In genomic region chr9:137694962-137695875, GRCh38 we compare ENCODE assay signal across 8 cellular contexts.
DNase-seq lines count a peak whose midpoint lies in the region; ATAC-seq and TF ChIP-seq lines count a peak whose summit lies in the region.

No MANE protein-coding gene starts in this region.

- POLR2A ChIA-PET in PC-3 (lab: Charles Lee; ENCODE audit: unreplicated experiment), result no interaction called here

- no peaks in the 10 kb centered on the region for H3K4me1 ChIP-seq in PC-3 (ENCODE audit: insufficient read depth, low read length)

- H2AFZ ChIP-seq in PC-3 (ENCODE audit: low read length), result no peak overlapping the region

- no peaks in the 10 kb centered on the region for H3K27me3 ChIP-seq in PC-3 (ENCODE audit: low read length)

- H3F3A ChIP-seq in PC-3 (ENCODE audit: low read length, unreplicated experiment), result no peaks in the 10 kb centered on the region

- TF ChIP-seq CTCF in PC-3 (conservative IDR thresholded peaks at IDR 0.05; ENCODE audit: low read depth, low read length) (peak; percentile 60), epithelial cell of esophagus (IDR thresholded peaks at IDR 0.05; ENCODE audit: insufficient read depth, low read depth, low read length, missing control alignments) (peak; percentile 39)

- no peaks in the 10 kb centered on the region for H3K36me3 ChIP-seq in PC-3 (ENCODE audit: low read depth, low read length)

- peaks cover 81% of the 10 kb centered on the region for H3K79me2 ChIP-seq in PC-3 (ENCODE audit: low read length)

- H3K9ac ChIP-seq in PC-3 (ENCODE audit: low read length), result no peak overlapping the region

- no peak overlapping the region for H3K27ac ChIP-seq in PC-3 (ENCODE audit: low read length)

- no peaks in the 10 kb centered on the region for H3K9me3 ChIP-seq in PC-3 (ENCODE audit: low read length)

- BruUV-seq in PC-3 (replicated peaks; lab: Mats Ljungman, UMichigan), result no TSS peak

- intact Hi-C loops in PC-3 (cut with micrococcal nuclease), result no loop called here

- H3K4me2 ChIP-seq in PC-3 (ENCODE audit: low read length), result no peak overlapping the region

- ATAC-seq in PC-3, result peak; percentile 71

- peak; percentile 33 for DNase-seq in activated CD4-positive, alpha-beta T cell treated with anti-CD3 and anti-CD28 coated beads for 48 hours
- DNase-seq in activated CD4-positive, alpha-beta T cell treated with anti-CD3 and anti-CD28 coated beads, Interleukin-2, amount 50 U/mL, for 4 hours, result no peak
- DNase-seq in PC-3 (peak; percentile 13), epithelial cell of esophagus (ENCODE audit: low read depth) (no peak), midbrain (lab: John Stamatoyannopoulos, UW) (peak; percentile 81), OCI-M1 (lab: John Stamatoyannopoulos, UW) (no peak), NCI-H1092 treated with DMSO at 0.1 percent for 48 hours (lab: John Stamatoyannopoulos, UW) (no peak), ureter (ENCODE audit: low spot score) (no peak)

- CTCF ChIA-PET in PC-3 (lab: Charles Lee), result no interaction called here

- no peaks in the 10 kb centered on the region for H3K9me2 ChIP-seq in PC-3 (replicated peaks; ENCODE audit: low read length)

- 0 out of 2 replicates have a peak, but pooled peaks cover 3% of the 10 kb centered on the region for H4K20me1 ChIP-seq in PC-3 (ENCODE audit: low read length)

- H3K4me3 ChIP-seq in PC-3 (ENCODE audit: low read length) (no peak overlapping the region), epithelial cell of esophagus (ENCODE audit: low read length) (no peak overlapping the region)

Comparison
In these comparisons a context has a peak if more than half of its experiments do, and no peak if none do; other contexts are left out.
1. DNase-seq: peak in activated CD4-positive, alpha-beta T cell treated with anti-CD3 and anti-CD28 coated beads for 48 hours (single experiment), PC-3 (single experiment) and midbrain (single experiment); none in activated CD4-positive, alpha-beta T cell treated with anti-CD3 and anti-CD28 coated beads, Interleukin-2, amount 50 U/mL, for 4 hours (0 of 2), epithelial cell of esophagus (single experiment), OCI-M1 (single experiment), NCI-H1092 treated with DMSO at 0.1 percent for 48 hours (single experiment) and ureter (single experiment).